ENCODE assay signal across 1 cellular context in genomic region chr7:1927942-1928341, GRCh38.
TF ChIP-seq lines count a peak whose summit lies in the region.

No MANE protein-coding gene starts in this region.

TF ChIP-seq in K562, 482 proteins besides CTCF, POLR2A, EP300 and RAD21 (continued from another document):
- TF ChIP-seq BRF2 (IDR thresholded peaks at IDR 0.05; ENCODE audit: borderline replicate concordance, insufficient read depth, insufficient read length) (no peak), POLR2G (IDR thresholded peaks at IDR 0.05; ENCODE audit: low read depth, low read length) (0 out of 2 replicates have a peak, but pooled peaks have one; percentile 23)
